Comparison of ENCODE assay signal across 18 cellular contexts in genomic region chr3:167162083-167162482, GRCh38.
"Had no signal": no experiment of that assay in that cellular context is flagged by ENCODE, and none has a peak within 500 bp of the region (broad histone marks: within the 10 kb centered on the region; RNA-seq: fewer than 3 reads in every experiment).

No MANE protein-coding gene starts in this region.

- H3K4me3 ChIP-seq: left lung, mucosa of descending colon, prostate gland, skin epidermis, tibial nerve, vagina had no signal

- H3K4me1 ChIP-seq: left lung, prostate gland, tibial nerve, vagina had no signal

- H3K36me3 ChIP-seq: left lung, prostate gland, tibial nerve, vagina had no signal

- DNase-seq: activated CD4-positive, alpha-beta memory T cell treated with anti-CD3 and anti-CD28 coated beads for 36 hours; activated CD4-positive, alpha-beta T cell treated with anti-CD3 and anti-CD28 coated beads for 36 hours; activated T-cell treated with anti-CD3 and anti-CD28 coated beads for 4 hours; amniotic stem cell; effector CD4-positive, alpha-beta T cell; kidney; left lung; mesenchymal stem cell; mucosa of descending colon; naive B cell; right cardiac atrium; stimulated activated naive CD8-positive, alpha-beta T cell treated with anti-CD3 and anti-CD28 coated beads, Interleukin-15, Interleukin-2, amounts not matched to agents 100 U/mL and 50 U/mL, for 24 hours had no signal

- ATAC-seq: activated CD4-positive, alpha-beta T cell treated with anti-CD3 and anti-CD28 coated beads for 36 hours; left lung; mucosa of descending colon; right cardiac atrium; stimulated activated naive CD8-positive, alpha-beta T cell treated with anti-CD3 and anti-CD28 coated beads, Interleukin-15, Interleukin-2, amounts not matched to agents 100 U/mL and 50 U/mL, for 24 hours had no signal

- H3K9me3 ChIP-seq: prostate gland, tibial nerve, vagina had no signal

- H3K27me3 ChIP-seq: left lung, tibial nerve, vagina had no signal

- H3K27ac ChIP-seq: left lung, prostate gland, skin epidermis, tibial nerve, vagina had no signal

- FAIRE-seq: frontal cortex, kidney, TTC549 had no signal
